17 cellular contexts compared by ENCODE assay signal in genomic region chr21:43987509-43987908, GRCh38. TPM values are rescaled to one million over a fixed set of nuclear protein-coding genes. Genes with fewer than 3 reads are reported as not detected.
DNase-seq lines count a peak whose midpoint lies in the region; ATAC-seq, FAIRE-seq and TF ChIP-seq lines count a peak whose summit lies in the region.
"Had no signal": no experiment of that assay in that cellular context is flagged by ENCODE, and none has a peak within 500 bp of the region (broad histone marks: within the 10 kb centered on the region; RNA-seq: fewer than 3 reads in every experiment).

No MANE protein-coding gene starts in this region.

- H3K9me1 ChIP-seq in K562 (ENCODE audit: control insufficient read depth, insufficient read depth, low read length), result no peaks in the 10 kb centered on the region

- DNase-seq in SK-N-MC (ENCODE audit: low read depth, low spot score) (no peak), K562 (ENCODE audit: extremely low read depth in 1 of 4, low spot score in 3 of 4) (no peak), left ventricle myocardium inferior (no peak), substantia nigra (lab: John Stamatoyannopoulos, UW) (peak in 1 of 49 donors; percentile 36), NCI-H2171 treated with DMSO at 0.1 percent for 48 hours (lab: John Stamatoyannopoulos, UW) (no peak), GM10248 (ENCODE audit: extremely low spot score) (no peak)
- DNase-seq: ACHN, DMS79, H9, MV-4-11, NCI-H1417 treated with DMSO at 0.1 percent for 48 hours, NCI-H187 treated with DMSO at 0.1 percent for 48 hours had no signal

- no peak overlapping the region for H3K4me2 ChIP-seq in K562 (ENCODE audit: insufficient read depth, low read length)
- H3K4me2 ChIP-seq: KMS-11 had no signal

- no peak for TF ChIP-seq RAD21 in K562 (CRISPR knock-in tag; conservative IDR thresholded peaks at IDR 0.05 in 1 of 2, IDR thresholded peaks at IDR 0.05 in 1 of 2)

- POLR2A ChIA-PET in K562 (lab: Yijun Ruan, JAX) (interaction anchor here (1.2 kb wide), 1 partner anchor 268 kb away, joined by 4 read pairs; no protein-coding TSS in a partner anchor), GM10248 (lab: Yijun Ruan, JAX) (no interaction called here)

- in situ Hi-C loops in K562 (cut with MboI), result no loop called here

- no TSS peak for BruUV-seq in K562 (replicated peaks; lab: Mats Ljungman, UMichigan)

- H3K4me1 ChIP-seq in K562 (replicated peaks in 1 of 2; ENCODE audit: control insufficient read depth in 2 of 2, insufficient read depth in 2 of 2, low read length in 2 of 2) (peaks cover 0 to 51% of the 10 kb centered on the region in 2 experiments; a peak in 3 of 5 replicates), left ventricle myocardium inferior (peaks cover 33% of the 10 kb centered on the region)

- H3K9me3 ChIP-seq in SK-N-MC (ENCODE audit: low read depth, low read length) (no peaks in the 10 kb centered on the region), K562 (replicated peaks; ENCODE audit: control insufficient read depth, insufficient read depth, low read depth, low read length) (no peaks in the 10 kb centered on the region), left ventricle myocardium inferior (replicated peaks) (no peaks in the 10 kb centered on the region)

- H2AFZ ChIP-seq in K562 (ENCODE audit: low read depth, low read length), result no peak overlapping the region

- 0 out of 2 replicates have a peak overlapping the region, but pooled peaks have one; percentile 8 for H3K27ac ChIP-seq in SK-N-MC
- H3K27ac ChIP-seq in K562 (ENCODE audit: extremely low read depth, low read depth, low read length), result no peak overlapping the region
- peak overlapping the region; percentile 22 for H3K27ac ChIP-seq in left ventricle myocardium inferior (replicated peaks)
- H3K27ac ChIP-seq in substantia nigra (ENCODE audit: low read depth, low read length, poor library complexity, severe bottlenecking), result peak overlapping the region; percentile 95
- H3K27ac ChIP-seq: C4-2B, KMS-11 had no signal

- TF ChIP-seq EP300 in K562 (IDR thresholded peaks at IDR 0.05; ENCODE audit: low read length), result no peak

- ATAC-seq in K562, result no peak
- ATAC-seq in GM18907 (IDR thresholded peaks at IDR 0.05; ENCODE audit: unreplicated experiment), result no peak
- no peak for ATAC-seq in GM19467 (IDR thresholded peaks at IDR 0.05; ENCODE audit: unreplicated experiment)
- ATAC-seq: Panc1 had no signal

- 28% methylated on average over 6 of the region's 6 CpGs for WGBS in K562 (ENCODE audit: insufficient coverage, low coverage, missing lambda C conversion rate)

- H4K20me1 ChIP-seq in K562 (replicated peaks; ENCODE audit: control insufficient read depth, insufficient read depth, low read length), result no peaks in the 10 kb centered on the region; the same call in 1 of the 2 replicates

- H3K36me3 ChIP-seq in SK-N-MC (ENCODE audit: insufficient read depth, low read length) (no peaks in the 10 kb centered on the region), K562 (ENCODE audit: control insufficient read depth, insufficient read depth, low read length) (peaks cover 4% of the 10 kb centered on the region; the same call in 1 of the 3 replicates), left ventricle myocardium inferior (peaks cover 9% of the 10 kb centered on the region)

- H3K4me3 ChIP-seq in SK-N-MC, result no peak overlapping the region
- H3K4me3 ChIP-seq in K562, result no peak overlapping the region
- no peak overlapping the region for H3K4me3 ChIP-seq in left ventricle myocardium inferior

- TF ChIP-seq CTCF in K562 (IDR thresholded peaks at IDR 0.05 in 2 of 3, conservative IDR thresholded peaks at IDR 0.05 in 1 of 3; ENCODE audit: insufficient read depth in 2 of 3, low read depth in 1 of 3, low read length in 3 of 3) (no peak), left ventricle myocardium inferior (IDR thresholded peaks at IDR 0.05; ENCODE audit: borderline replicate concordance) (no peak), GM10248 (IDR thresholded peaks at IDR 0.05; ENCODE audit: control extremely low read depth, extremely low read depth, low read depth, missing control alignments) (no peak)

- intact Hi-C loops in K562 (cut with micrococcal nuclease), result no loop called here
- intact Hi-C loops in left ventricle myocardium inferior (cut with micrococcal nuclease), result no loop called here

- no peak for TF ChIP-seq POLR2A in K562 (conservative IDR thresholded peaks at IDR 0.05)

- H3K27me3 ChIP-seq in K562 (ENCODE audit: control insufficient read depth in 2 of 2, insufficient read depth in 2 of 2, low read length in 2 of 2) (peaks cover under 1 to 15% of the 10 kb centered on the region in 2 experiments; a peak in 3 of 5 replicates), left ventricle myocardium inferior (ENCODE audit: low read depth) (no peaks in the 10 kb centered on the region)

- H3K79me2 ChIP-seq in K562 (ENCODE audit: control insufficient read depth, insufficient read depth, low read length), result no peaks in the 10 kb centered on the region

- no peak overlapping the region for H3K9ac ChIP-seq in SK-N-MC (ENCODE audit: insufficient read length)
- no peak overlapping the region for H3K9ac ChIP-seq in K562 (ENCODE audit: insufficient read depth in 1 of 2, low read depth in 2 of 2, low read length in 2 of 2)
- H3K9ac ChIP-seq: KMS-11 had no signal

- peak; percentile 52 for FAIRE-seq in K562 (lab: Jason Lieb, UNC)

- CTCF ChIA-PET in K562 (lab: Yijun Ruan, JAX; ENCODE audit: low intra/inter-chr PET ratio) (no interaction called here), GM10248 (lab: Yijun Ruan, JAX) (interaction anchor here (3.5 kb wide), 1 partner anchor 11 kb away, joined by 19 read pairs; no protein-coding TSS in a partner anchor)

TF ChIP-seq in K562, 482 proteins besides CTCF, POLR2A, EP300 and RAD21 (continues in another document):
- TF ChIP-seq HMG20B (CRISPR knock-in tag; IDR thresholded peaks at IDR 0.05), result no peak
- no peak for TF ChIP-seq THRA (IDR thresholded peaks at IDR 0.05)
- no peak for TF ChIP-seq SAP30 (IDR thresholded peaks at IDR 0.05; ENCODE audit: borderline replicate concordance, insufficient read depth, low read depth, low read length, poor library complexity, severe bottlenecking)
- no peak for TF ChIP-seq DPF2 (IDR thresholded peaks at IDR 0.05)
- TF ChIP-seq FOXA3 (CRISPR knock-in tag; conservative IDR thresholded peaks at IDR 0.05 in 1 of 2, IDR thresholded peaks at IDR 0.05 in 1 of 2), result no peak
- no peak for TF ChIP-seq ETV5 (CRISPR knock-in tag; IDR thresholded peaks at IDR 0.05; ENCODE audit: low read depth)

RNA-seq across cellular contexts. Expression of gene TRAPPC10, which starts 24.6 kb away (rescaled TPM):
- total RNA-seq in K562 (2011; cell fraction: chromatin; rRNA removed; ENCODE audit: low replicate concordance), result 206 and 248 TPM in 2 replicates
- total RNA-seq in K562 (2011; cell fraction: nucleolus; rRNA removed), result 84.7 and 101 TPM in 2 replicates
- 136 and 156 TPM in 2 replicates for total RNA-seq in K562 (2011; cell fraction: nucleoplasm; rRNA removed)
- total RNA-seq in K562 (2014; rRNA removed), result 18.6 and 26.0 TPM in 2 replicates
- 31.0 and 32.8 TPM in 2 replicates for total RNA-seq in K562 (2014; rRNA removed; fragmentation: Illumina TruSeq; extraction: Trizol)
- 27.3 and 30.0 TPM in 2 replicates for total RNA-seq in K562 (2015; rRNA removed; fragmentation: Illumina TruSeq; extraction: Trizol)
- 33.8 and 40.5 TPM in 2 replicates for total RNA-seq in K562 (2021)
- 24.3 and 25.4 TPM in 2 replicates for polyA plus RNA-seq in K562 (2011; rRNA removed)
- polyA plus RNA-seq in K562 (2011; cell fraction: cytosol; rRNA removed), result 15.0 and 18.0 TPM in 2 replicates
- 90.3 and 102 TPM in 2 replicates for polyA plus RNA-seq in K562 (2011; cell fraction: nucleus; rRNA removed)
- polyA plus RNA-seq in K562 (2012), result 22.2 and 26.6 TPM in 2 replicates
- 27.5 and 28.9 TPM in 2 replicates for polyA plus RNA-seq in K562 (2014; fragmentation: Illumina TruSeq; extraction: Trizol)
- polyA plus RNA-seq in K562 (2014; fragmentation: Nextera tagmentation; extraction: Ambion mirVana), result 1 to 10 TPM; 1.1 to 1.3 TPM
- polyA plus RNA-seq in K562 (2014; rRNA removed), result 20.4 and 21.5 TPM in 2 replicates
- polyA minus RNA-seq in K562 (2011; rRNA and poly(A)+ RNA removed), result 31.9 and 33.4 TPM in 2 replicates
- polyA minus RNA-seq in K562 (2011; cell fraction: cytosol; rRNA and poly(A)+ RNA removed), result 13.8 and 16.4 TPM in 2 replicates
- 27.6 and 38.5 TPM in 2 replicates for polyA minus RNA-seq in K562 (2011; cell fraction: nucleus; rRNA and poly(A)+ RNA removed)
- total RNA-seq in left ventricle myocardium inferior, result 21.4 TPM
